31 cellular contexts compared by ENCODE assay signal in genomic region chr4:23161787-23162186, GRCh38.
"Had no signal": no experiment of that assay in that cellular context is flagged by ENCODE, and none has a peak within 500 bp of the region (broad histone marks: within the 10 kb centered on the region; RNA-seq: fewer than 3 reads in every experiment).

No MANE protein-coding gene starts in this region.

- H3K4me3 ChIP-seq: esophagus muscularis mucosa, heart right ventricle, psoas muscle, right atrium auricular region, smooth muscle cell, uterus had no signal

- H3K9ac ChIP-seq: parathyroid adenoma had no signal

- H3K27ac ChIP-seq: esophagus muscularis mucosa, foreskin keratinocyte, heart right ventricle, parathyroid adenoma, psoas muscle, right atrium auricular region, uterus had no signal

- H3K9me3 Mint-ChIP-seq: activated naive CD4-positive, alpha-beta T cell treated with anti-CD3 and anti-CD28 coated beads, Interleukin-2, amount 50 U/mL, for 24 hours; activated T-helper 2 cell treated with anti-CD3 and anti-CD28 coated beads, Interferon-gamma antibody, Interleukin-2, Interleukin-4, amounts not matched to agents 10 μg/mL and 5 μg/mL and 100 μg/mL, durations not matched to agents 14 hours and 24 hours and 36 hours; nephron; T-helper 2 cell treated with Interferon-gamma antibody and Interleukin-4, amounts not matched to agents 5 μg/mL and 100 μg/mL, for 36 hours; type B pancreatic cell had no signal

- H3K27me3 ChIP-seq: esophagus muscularis mucosa, foreskin keratinocyte, heart right ventricle, right atrium auricular region, uterus had no signal

- H3K36me3 Mint-ChIP-seq: activated CD8-positive, alpha-beta memory T cell treated with anti-CD3 and anti-CD28 coated beads, Interleukin-2, amount 10 ng/mL, durations not matched to agents 7 days and 5 days; activated naive CD4-positive, alpha-beta T cell treated with anti-CD3 and anti-CD28 coated beads, Interleukin-2, amount 50 U/mL, for 24 hours; stimulated activated memory B cell treated with anti-CD40 and anti-IgM and Interleukin-4, amounts not matched to agents 10 μg/mL and 1 μg/mL and 100 μg/mL, for 72 hours; type B pancreatic cell had no signal

- DNase-seq: activated CD4-positive, alpha-beta T cell treated with anti-CD3 and anti-CD28 coated beads for 36 hours; activated CD4-positive, CD25-positive, alpha-beta regulatory T cell; activated CD8-positive, alpha-beta memory T cell treated with anti-CD3 and anti-CD28 coated beads, Interleukin-2, amount 10 ng/mL, durations not matched to agents 7 days and 5 days; activated CD8-positive, alpha-beta T cell treated with anti-CD3 and anti-CD28 coated beads, Interleukin-2, amount 10 ng/mL, durations not matched to agents 7 days and 5 days; activated naive CD8-positive, alpha-beta T cell treated with anti-CD3 and anti-CD28 coated beads, Interleukin-2, amount 50 U/mL, for 24 hours; activated T-cell treated with anti-CD3 and anti-CD28 coated beads, Interleukin-2, amount 50 U/mL, for 48 hours; amygdala; caudate nucleus; cortex of kidney; foreskin keratinocyte; heart right ventricle; left cardiac atrium; left ventricle myocardium superior; occipital lobe; psoas muscle; stimulated activated CD4-positive, alpha-beta T cell treated with anti-CD3 and anti-CD28 coated beads, Interleukin-1b, Interleukin-23, amount 100 ng/mL, for 48 hours; stimulated activated CD4-positive, alpha-beta T cell treated with anti-CD3 and anti-CD28 coated beads, Interleukin-4, amount 100 ng/mL, for 4 hours; stimulated activated CD8-positive, alpha-beta memory T cell treated with anti-CD3 and anti-CD28 coated beads, Interleukin-4, amount 100 ng/mL, for 48 hours; stimulated activated naive CD8-positive, alpha-beta T cell treated with anti-CD3 and anti-CD28 coated beads, Interleukin-15, amount 100 ng/mL, for 72 hours; substantia nigra; uterus had no signal

- H3K27me3 Mint-ChIP-seq: activated CD4-positive, alpha-beta T cell treated with anti-CD3 and anti-CD28 coated beads for 36 hours; activated CD8-positive, alpha-beta memory T cell treated with anti-CD3 and anti-CD28 coated beads, Interleukin-2, amount 10 ng/mL, durations not matched to agents 7 days and 5 days; activated naive CD4-positive, alpha-beta T cell treated with anti-CD3 and anti-CD28 coated beads, Interleukin-2, amount 50 U/mL, for 24 hours; activated naive CD8-positive, alpha-beta T cell treated with anti-CD3 and anti-CD28 coated beads, Interleukin-2, amount 50 U/mL, for 24 hours; stimulated activated memory B cell treated with anti-CD40 and anti-IgM and Interleukin-4, amounts not matched to agents 10 μg/mL and 1 μg/mL and 100 μg/mL, for 72 hours; stimulated activated naive CD8-positive, alpha-beta T cell treated with anti-CD3 and anti-CD28 coated beads, Interleukin-15, amount 100 ng/mL, for 72 hours; type B pancreatic cell had no signal

- H3K4me1 Mint-ChIP-seq: activated CD4-positive, alpha-beta T cell treated with anti-CD3 and anti-CD28 coated beads for 36 hours; activated CD8-positive, alpha-beta memory T cell treated with anti-CD3 and anti-CD28 coated beads, Interleukin-2, amount 10 ng/mL, durations not matched to agents 7 days and 5 days; activated naive CD4-positive, alpha-beta T cell treated with anti-CD3 and anti-CD28 coated beads, Interleukin-2, amount 50 U/mL, for 24 hours; activated naive CD8-positive, alpha-beta T cell treated with anti-CD3 and anti-CD28 coated beads, Interleukin-2, amount 50 U/mL, for 24 hours; nephron; stimulated activated memory B cell treated with anti-CD40 and anti-IgM and Interleukin-4, amounts not matched to agents 10 μg/mL and 1 μg/mL and 100 μg/mL, for 72 hours; stimulated activated naive CD8-positive, alpha-beta T cell treated with anti-CD3 and anti-CD28 coated beads, Interleukin-15, amount 100 ng/mL, for 72 hours had no signal

- H3K4me3 Mint-ChIP-seq: activated CD4-positive, alpha-beta T cell treated with anti-CD3 and anti-CD28 coated beads for 36 hours; activated CD8-positive, alpha-beta memory T cell treated with anti-CD3 and anti-CD28 coated beads, Interleukin-2, amount 10 ng/mL, durations not matched to agents 7 days and 5 days; activated CD8-positive, alpha-beta T cell treated with anti-CD3 and anti-CD28 coated beads, Interleukin-2, amount 10 ng/mL, durations not matched to agents 7 days and 5 days; activated naive CD4-positive, alpha-beta T cell treated with anti-CD3 and anti-CD28 coated beads, Interleukin-2, amount 50 U/mL, for 24 hours; activated naive CD8-positive, alpha-beta T cell treated with anti-CD3 and anti-CD28 coated beads, Interleukin-2, amount 50 U/mL, for 24 hours; nephron; stimulated activated memory B cell treated with anti-CD40 and anti-IgM and Interleukin-4, amounts not matched to agents 10 μg/mL and 1 μg/mL and 100 μg/mL, for 72 hours; stimulated activated naive CD8-positive, alpha-beta T cell treated with anti-CD3 and anti-CD28 coated beads, Interleukin-15, amount 100 ng/mL, for 72 hours; T-helper 2 cell treated with Interferon-gamma antibody and Interleukin-4, amounts not matched to agents 5 μg/mL and 100 μg/mL, for 36 hours; type B pancreatic cell had no signal

- H3K36me3 ChIP-seq: esophagus muscularis mucosa, heart right ventricle, right atrium auricular region, uterus had no signal

- H3K9me3 ChIP-seq: esophagus muscularis mucosa, heart right ventricle, psoas muscle, right atrium auricular region, uterus had no signal

- H3K4me1 ChIP-seq: esophagus muscularis mucosa, foreskin keratinocyte, heart right ventricle, parathyroid adenoma, psoas muscle, right atrium auricular region, uterus had no signal

- H3K27ac Mint-ChIP-seq: activated CD4-positive, alpha-beta T cell treated with anti-CD3 and anti-CD28 coated beads for 36 hours; activated CD8-positive, alpha-beta memory T cell treated with anti-CD3 and anti-CD28 coated beads, Interleukin-2, amount 10 ng/mL, durations not matched to agents 7 days and 5 days; activated CD8-positive, alpha-beta T cell treated with anti-CD3 and anti-CD28 coated beads, Interleukin-2, amount 10 ng/mL, durations not matched to agents 7 days and 5 days; activated naive CD4-positive, alpha-beta T cell treated with anti-CD3 and anti-CD28 coated beads, Interleukin-2, amount 50 U/mL, for 24 hours; activated naive CD8-positive, alpha-beta T cell treated with anti-CD3 and anti-CD28 coated beads, Interleukin-2, amount 50 U/mL, for 24 hours; activated T-helper 2 cell treated with anti-CD3 and anti-CD28 coated beads, Interferon-gamma antibody, Interleukin-2, Interleukin-4, amounts not matched to agents 10 μg/mL and 5 μg/mL and 100 μg/mL, durations not matched to agents 14 hours and 24 hours and 36 hours; nephron; stimulated activated memory B cell treated with anti-CD40 and anti-IgM and Interleukin-4, amounts not matched to agents 10 μg/mL and 1 μg/mL and 100 μg/mL, for 72 hours; stimulated activated naive CD8-positive, alpha-beta T cell treated with anti-CD3 and anti-CD28 coated beads, Interleukin-15, amount 100 ng/mL, for 72 hours; T-helper 2 cell treated with Interferon-gamma antibody and Interleukin-4, amounts not matched to agents 5 μg/mL and 100 μg/mL, for 36 hours; type B pancreatic cell had no signal
